Comparison of ENCODE assay signal across 28 cellular contexts in genomic region chr20:15823718-15824117, GRCh38.
"Had no signal": no experiment of that assay in that cellular context is flagged by ENCODE, and none has a peak within 500 bp of the region (broad histone marks: within the 10 kb centered on the region; RNA-seq: fewer than 3 reads in every experiment).

No MANE protein-coding gene starts in this region.

- H3K36me3 ChIP-seq: brain microvascular endothelial cell, MG63, Peyer's patch, SJSA1 had no signal

- H3K27ac ChIP-seq: brain microvascular endothelial cell, Peyer's patch, SJSA1 had no signal

- DNase-seq: activated CD4-positive, alpha-beta T cell treated with anti-CD3 and anti-CD28 coated beads, Interleukin-2, amount 10 ng/mL, durations not matched to agents 24 days and 14 days; activated CD4-positive, alpha-beta T cell treated with anti-CD3 and anti-CD28 coated beads, Interleukin-2, amount 50 U/mL, for 4 hours; activated CD8-positive, alpha-beta T cell treated with anti-CD3 and anti-CD28 coated beads for 36 hours; activated effector memory CD4-positive, alpha-beta T cell treated with anti-CD3 and anti-CD28 coated beads, Interleukin-2, amount 50 U/mL, for 16 hours; activated naive CD4-positive, alpha-beta T cell; activated naive CD4-positive, alpha-beta T cell treated with anti-CD3 and anti-CD28 coated beads, Interleukin-2, amount 50 U/mL, for 16 hours; activated naive CD8-positive, alpha-beta T cell treated with anti-CD3 and anti-CD28 coated beads for 36 hours; activated T-cell treated with anti-CD3 and anti-CD28 coated beads, Interleukin-2, amount 50 U/mL, for 1 hour; activated T-cell treated with anti-CD3 and anti-CD28 coated beads, Interleukin-2, amount 50 U/mL, for 72 hours; amniotic stem cell; aorta; brain microvascular endothelial cell; central memory CD4-positive, alpha-beta T cell; Kasumi-1; KG1; MG63; NCI-H1092; NCI-H1436 treated with DMSO at 0.1 percent for 48 hours; NCI-H1694 treated with DMSO at 0.1 percent for 48 hours; NCI-H2029; NCI-H2171; PC-3; Peyer's patch; RPMI8226; SHP77 treated with DMSO at 0.1 percent for 48 hours; T1000 had no signal

- H3K4me1 ChIP-seq: Peyer's patch, SJSA1 had no signal

- H3K9me3 ChIP-seq: MG63, Peyer's patch, SJSA1 had no signal

- ATAC-seq: activated CD8-positive, alpha-beta T cell treated with anti-CD3 and anti-CD28 coated beads for 36 hours; activated T-cell treated with anti-CD3 and anti-CD28 coated beads, Interleukin-2, amount 50 U/mL, for 72 hours; activated T-helper 17 cell treated with anti-CD3 and anti-CD28 coated beads, Interleukin-2, amount 50 U/mL, for 72 hours; PC-3 had no signal

- H3K27me3 ChIP-seq: brain microvascular endothelial cell, MG63, Peyer's patch, SJSA1 had no signal

- H3K4me3 ChIP-seq: MG63, Peyer's patch, SJSA1 had no signal
